11 cellular contexts compared by ENCODE assay signal in the genomic region with DNA sequence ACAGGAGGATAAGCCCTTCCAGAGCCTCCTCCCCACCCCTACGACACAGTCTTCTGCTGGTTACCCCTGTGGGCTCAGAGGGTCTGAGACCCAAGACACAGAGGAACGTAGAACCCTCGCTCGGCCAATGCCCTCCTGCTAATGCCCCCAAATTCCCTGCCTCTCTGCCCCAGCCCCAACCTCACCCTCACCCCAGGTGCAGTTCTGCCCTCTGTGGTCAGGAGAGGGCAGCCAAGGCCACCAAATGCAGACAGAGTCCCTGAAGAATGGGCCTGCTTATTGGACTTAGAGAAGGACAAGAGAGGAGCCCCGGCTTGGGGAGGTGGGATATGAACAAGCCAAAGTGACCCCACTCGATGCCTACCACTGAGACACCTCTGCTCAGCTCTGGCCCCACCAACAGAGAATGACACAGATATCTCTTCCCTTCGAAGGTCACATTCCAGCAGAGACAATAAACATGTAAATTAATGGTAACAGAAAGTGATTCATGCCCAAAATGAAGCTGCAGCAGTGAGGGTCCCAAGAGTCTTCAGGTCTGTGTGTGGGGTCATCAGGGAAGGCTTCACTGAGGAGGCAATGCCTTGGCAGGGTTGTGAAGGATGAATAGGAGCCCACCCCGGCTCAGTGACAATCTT.
A peak's percentile ranks its signal among the peaks of the same experiment; 100 is the strongest.
DNase-seq lines count a peak whose midpoint lies in the region; ATAC-seq and TF ChIP-seq lines count a peak whose summit lies in the region.
"Had no signal": no experiment of that assay in that cellular context is flagged by ENCODE, and none has a peak within 500 bp of the region (broad histone marks: within the 10 kb centered on the region; RNA-seq: fewer than 3 reads in every experiment).

No MANE protein-coding gene starts in this region.

- H4K20me1 ChIP-seq in neural cell (ENCODE audit: insufficient read depth): no peaks in the 10 kb centered on the region

- H3K4me2 ChIP-seq in neural cell (ENCODE audit: low read length): no peak overlapping the region

- H3K9me2 ChIP-seq in neural cell (ENCODE audit: insufficient read depth, low read length): no peaks in the 10 kb centered on the region

- peaks cover 17% of the 10 kb centered on the region for H3K4me1 Mint-ChIP-seq in brain

- H3K27me3 ChIP-seq in neural cell (ENCODE audit: insufficient read depth, low read depth, low read length): no peaks in the 10 kb centered on the region

- H3K9ac ChIP-seq in neural cell (ENCODE audit: low read length): no peak overlapping the region

- no peaks in the 10 kb centered on the region for H3K79me2 ChIP-seq in neural cell (replicated peaks; ENCODE audit: insufficient read depth, low read length)

- ATAC-seq in GM21526 (IDR thresholded peaks at IDR 0.05; ENCODE audit: low FRiP score, unreplicated experiment) (no peak), HG02870 (IDR thresholded peaks at IDR 0.05; ENCODE audit: unreplicated experiment) (no peak)

- H3K27me3 Mint-ChIP-seq in brain: peaks cover 27% of the 10 kb centered on the region

- H3K27ac ChIP-seq in neural cell (ENCODE audit: low read length): no peak overlapping the region

- no peaks in the 10 kb centered on the region for H3F3A ChIP-seq in neural cell (ENCODE audit: insufficient read depth, low read length, poor library complexity, severe bottlenecking)

- H3K4me3 Mint-ChIP-seq in brain: no peak overlapping the region

- TF ChIP-seq CTCF in brain (conservative IDR thresholded peaks at IDR 0.05) (peak; percentile 36 to 60), neural cell (IDR thresholded peaks at IDR 0.05; ENCODE audit: poor library complexity, severe bottlenecking) (peak; percentile 80)

- DNase-seq in NCI-H1417 (lab: John Stamatoyannopoulos, UW) (peak; percentile 4 to 48 (median 40)), NCI-H1417 treated with DMSO at 0.1 percent for 48 hours (lab: John Stamatoyannopoulos, UW) (no peak), NCI-H226 (no peak)
- DNase-seq: activated T-cell treated with anti-CD3 and anti-CD28 coated beads for 4 hours; effector CD4-positive, alpha-beta T cell had no signal

- H3K27ac Mint-ChIP-seq in brain: peak overlapping the region in 1 of 5 experiments; percentile 24

- no peak overlapping the region for H3K4me3 ChIP-seq in neural cell (ENCODE audit: low read length)
- H3K4me3 ChIP-seq: lung had no signal

- TF ChIP-seq EP300 in Ishikawa (IDR thresholded peaks at IDR 0.05; ENCODE audit: borderline replicate concordance) (no peak), neural cell (conservative IDR thresholded peaks at IDR 0.05; ENCODE audit: poor library complexity, severe bottlenecking) (no peak)

- H3K9me3 ChIP-seq in neural cell (ENCODE audit: low read length): no peaks in the 10 kb centered on the region

- peak; percentile 46 for TF ChIP-seq RAD21 in Ishikawa (IDR thresholded peaks at IDR 0.05; ENCODE audit: low read depth)
- TF ChIP-seq RAD21 in neural cell (conservative IDR thresholded peaks at IDR 0.05): peak; percentile 89

- no peaks in the 10 kb centered on the region for H3K36me3 ChIP-seq in neural cell (ENCODE audit: insufficient read depth, low read length)

- H2AFZ ChIP-seq in neural cell (ENCODE audit: low read depth, low read length): no peak overlapping the region

- no peaks in the 10 kb centered on the region for H3K36me3 Mint-ChIP-seq in brain

- H3K9me3 Mint-ChIP-seq in brain: no peaks in the 10 kb centered on the region

TF ChIP-seq in Ishikawa, 13 proteins besides CTCF, POLR2A, EP300 and RAD21:
- TF ChIP-seq YY1 (IDR thresholded peaks at IDR 0.05; ENCODE audit: low read depth) (no peak), FOXM1 (IDR thresholded peaks at IDR 0.05; ENCODE audit: borderline replicate concordance, low read depth) (no peak)

TF ChIP-seq in neural cell, 6 proteins besides CTCF, POLR2A, EP300 and RAD21:
- TF ChIP-seq SMC3 (conservative IDR thresholded peaks at IDR 0.05; ENCODE audit: poor library complexity) (peak; percentile 94), MXI1 (conservative IDR thresholded peaks at IDR 0.05; ENCODE audit: poor library complexity, severe bottlenecking) (no peak)

Comparison
In these comparisons a context has a peak if more than half of its experiments do, and no peak if none do; other contexts are left out.
1. DNase-seq: peak in NCI-H1417 (3 of 3); none in NCI-H1417 treated with DMSO at 0.1 percent for 48 hours (single experiment) and NCI-H226 (single experiment).